ENCODE assay signal across 13 cellular contexts in the genomic region with DNA sequence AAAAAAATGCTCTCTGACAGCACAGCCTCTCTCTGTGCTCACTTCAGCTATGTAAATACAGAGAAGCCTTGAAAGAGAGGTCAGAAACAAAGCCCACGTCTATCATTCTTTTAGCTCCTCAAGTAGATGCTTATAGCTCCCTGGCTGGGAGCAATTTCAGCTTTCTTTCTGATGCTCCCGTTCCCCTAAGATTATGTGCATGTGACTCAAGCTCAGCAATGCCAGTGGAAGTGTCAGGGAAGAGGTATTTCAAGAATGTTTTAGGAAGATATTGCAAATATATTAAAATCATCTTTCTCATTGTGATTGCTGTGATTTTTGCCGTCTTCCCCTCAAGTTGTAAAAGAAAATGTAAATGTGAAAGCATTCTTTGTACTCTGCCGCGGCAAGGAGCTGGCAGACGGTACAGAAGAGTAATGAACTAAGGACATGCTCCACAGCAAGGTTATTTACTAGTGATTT.
DNase-seq lines count a peak whose midpoint lies in the region; ATAC-seq and TF ChIP-seq lines count a peak whose summit lies in the region.
"Had no signal": no experiment of that assay in that cellular context is flagged by ENCODE, and none has a peak within 500 bp of the region (broad histone marks: within the 10 kb centered on the region; RNA-seq: fewer than 3 reads in every experiment).

No MANE protein-coding gene starts in this region.

- H3K27me3 ChIP-seq in Panc1 (ENCODE audit: control insufficient read depth, insufficient read depth, low read length) (no peaks in the 10 kb centered on the region), PC-9 (ENCODE audit: insufficient read depth, low read depth) (no peaks in the 10 kb centered on the region)

- intact Hi-C loops in Panc1 (cut with micrococcal nuclease; ENCODE audit: unreplicated experiment) (no loop called here), PC-9 (cut with micrococcal nuclease; ENCODE audit: unreplicated experiment) (no loop called here)

- H3K9me3 ChIP-seq in Panc1 (ENCODE audit: control insufficient read depth, insufficient read depth, low read depth, low read length), result 0 out of 2 replicates have a peak, but pooled peaks cover 3% of the 10 kb centered on the region
- no peaks in the 10 kb centered on the region for H3K9me3 ChIP-seq in PC-9 (ENCODE audit: insufficient read depth, low read depth)

- BruUV-seq in Panc1 (replicated peaks; lab: Mats Ljungman, UMichigan), result no TSS peak
- no TSS peak for BruUV-seq in PC-9 (replicated peaks; lab: Mats Ljungman, UMichigan)

- in situ Hi-C loops in Panc1 (cut with HindIII; ENCODE audit: low pct_unique_long_range_greater_than_20kb, low sequenced_read_pairs), result no loop called here

- H3K36me3 Mint-ChIP-seq in T-helper 2 cell treated with Interferon-gamma antibody and Interleukin-4, amounts not matched to agents 5 μg/mL and 100 μg/mL, for 36 hours (ENCODE audit: low read depth), result no peaks in the 10 kb centered on the region

- H3K4me2 ChIP-seq in PC-9, result no peak overlapping the region

- H4K20me1 ChIP-seq in PC-9 (ENCODE audit: insufficient read depth), result no peaks in the 10 kb centered on the region

- no peak for TF ChIP-seq CTCF in Panc1 (IDR thresholded peaks at IDR 0.05)
- no peak for TF ChIP-seq CTCF in PC-9 (conservative IDR thresholded peaks at IDR 0.05)

- POLR2A ChIA-PET in Panc1 (lab: Charles Lee), result no interaction called here
- POLR2A ChIA-PET in PC-9 (lab: Charles Lee; ENCODE audit: unreplicated experiment), result no interaction called here

- DNase-seq in DMS153 treated with DMSO at 0.1 percent for 48 hours (lab: John Stamatoyannopoulos, UW; ENCODE audit: unreplicated experiment) (peak; percentile 23), DMS153 (lab: John Stamatoyannopoulos, UW) (no peak), Panc1 (ENCODE audit: low read depth, low spot score) (no peak), foreskin melanocyte (peak; percentile 66), pons (ENCODE audit: low spot score) (peak; percentile 28), PC-9 (no peak), mesenteric fat pad (ENCODE audit: low spot score) (no peak)
- DNase-seq in T-helper 2 cell treated with Interferon-gamma antibody and Interleukin-4, amounts not matched to agents 5 μg/mL and 100 μg/mL, for 36 hours (ENCODE audit: low spot score), result no peak
- DNase-seq: 8988T, activated B cell treated with CpG ODN at 0.5 μM for 24 hours, cerebellar nuclear complex, left colon, NCI-H526 had no signal

- no peak overlapping the region for H2AFZ ChIP-seq in PC-9

- H3F3A ChIP-seq in PC-9 (ENCODE audit: insufficient read depth, low read depth), result no peaks in the 10 kb centered on the region

- H3K4me3 Mint-ChIP-seq in T-helper 2 cell treated with Interferon-gamma antibody and Interleukin-4, amounts not matched to agents 5 μg/mL and 100 μg/mL, for 36 hours, result no peak overlapping the region
- H3K4me3 Mint-ChIP-seq: activated B cell treated with CpG ODN at 0.5 μM for 24 hours had no signal

- H3K27ac Mint-ChIP-seq in T-helper 2 cell treated with Interferon-gamma antibody and Interleukin-4, amounts not matched to agents 5 μg/mL and 100 μg/mL, for 36 hours, result no peak overlapping the region
- H3K27ac Mint-ChIP-seq: activated B cell treated with CpG ODN at 0.5 μM for 24 hours had no signal

- peak; percentile 63; the same call in 1 of the 2 replicates for ATAC-seq in Panc1
- ATAC-seq: left colon had no signal

- no peaks in the 10 kb centered on the region for H3K79me2 ChIP-seq in PC-9 (ENCODE audit: low read depth)

- no peak overlapping the region for H3K27ac ChIP-seq in Panc1 (ENCODE audit: low read length)
- H3K27ac ChIP-seq in PC-9, result no peak overlapping the region

- H3K36me3 ChIP-seq in Panc1 (ENCODE audit: control insufficient read depth, insufficient read depth, low read length) (no peaks in the 10 kb centered on the region), PC-9 (ENCODE audit: low read depth) (no peaks in the 10 kb centered on the region)

- H3K9me2 ChIP-seq in PC-9 (ENCODE audit: insufficient read depth), result no peaks in the 10 kb centered on the region

- H3K4me3 ChIP-seq in Panc1 (ENCODE audit: low read depth in 2 of 2, low read length in 2 of 2), result no peak overlapping the region; a peak in 1 of 4 replicates
- no peak overlapping the region for H3K4me3 ChIP-seq in PC-9

- no peaks in the 10 kb centered on the region for H3K27me3 Mint-ChIP-seq in T-helper 2 cell treated with Interferon-gamma antibody and Interleukin-4, amounts not matched to agents 5 μg/mL and 100 μg/mL, for 36 hours (ENCODE audit: low read depth)
- H3K27me3 Mint-ChIP-seq: activated B cell treated with CpG ODN at 0.5 μM for 24 hours had no signal

- H3K9me3 Mint-ChIP-seq in T-helper 2 cell treated with Interferon-gamma antibody and Interleukin-4, amounts not matched to agents 5 μg/mL and 100 μg/mL, for 36 hours, result no peaks in the 10 kb centered on the region

- CTCF ChIA-PET in Panc1 (lab: Charles Lee), result no interaction called here
- CTCF ChIA-PET in PC-9 (lab: Charles Lee), result no interaction called here

- H3K4me1 Mint-ChIP-seq in T-helper 2 cell treated with Interferon-gamma antibody and Interleukin-4, amounts not matched to agents 5 μg/mL and 100 μg/mL, for 36 hours (ENCODE audit: low read depth), result no peaks in the 10 kb centered on the region
- H3K4me1 Mint-ChIP-seq: activated B cell treated with CpG ODN at 0.5 μM for 24 hours had no signal

- H3K4me1 ChIP-seq in Panc1 (ENCODE audit: control insufficient read depth, insufficient read depth, low read length), result 0 out of 2 replicates have a peak, but pooled peaks cover 2% of the 10 kb centered on the region
- no peaks in the 10 kb centered on the region for H3K4me1 ChIP-seq in PC-9 (replicated peaks; ENCODE audit: insufficient read depth)

Comparison
In these comparisons a context has a peak if more than half of its experiments do, and no peak if none do; other contexts are left out.
1. DNase-seq: peak in DMS153 treated with DMSO at 0.1 percent for 48 hours (single experiment), foreskin melanocyte (single experiment) and pons (single experiment); none in DMS153 (single experiment), Panc1 (single experiment), T-helper 2 cell treated with Interferon-gamma antibody and Interleukin-4, amounts not matched to agents 5 μg/mL and 100 μg/mL, for 36 hours (single experiment), PC-9 (0 of 2) and mesenteric fat pad (single experiment).